1 cellular context compared by ENCODE assay signal in the genomic region with DNA sequence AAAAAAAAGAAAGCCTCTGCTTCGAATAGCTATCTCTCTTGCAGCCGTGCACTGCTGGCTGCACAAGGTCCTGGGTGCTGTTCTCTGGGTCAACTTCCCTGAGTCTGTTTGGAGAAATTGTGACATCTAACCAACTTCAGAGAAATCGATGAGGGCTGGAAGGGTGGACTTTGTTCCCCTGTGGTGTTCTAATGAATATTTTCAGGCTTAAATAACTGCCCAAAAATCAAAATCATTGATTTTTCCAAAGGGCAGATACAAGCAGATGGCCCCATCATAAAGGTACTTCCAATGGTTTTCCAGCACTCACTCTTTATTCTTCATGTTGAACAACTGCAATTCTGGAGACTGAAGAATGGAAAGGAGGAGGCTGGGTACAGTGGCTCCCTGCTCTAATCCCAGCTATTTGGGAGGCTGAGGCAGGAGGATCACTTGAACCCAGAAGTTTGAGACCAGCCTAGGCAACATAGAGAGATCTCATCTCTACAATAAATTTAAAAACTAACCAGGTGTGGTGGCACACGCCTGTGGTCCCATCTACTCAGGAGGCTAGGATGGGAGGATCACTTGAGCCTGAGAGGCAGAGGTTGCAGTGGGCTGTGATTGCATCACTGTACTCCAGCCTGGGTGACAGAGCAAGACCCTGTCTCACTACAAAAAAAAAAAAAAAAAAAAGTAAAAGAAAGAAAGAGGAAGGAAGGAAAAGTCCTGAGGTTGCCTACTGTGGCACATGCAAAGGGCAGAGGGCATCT.
TF ChIP-seq lines count a peak whose summit lies in the region.

No MANE protein-coding gene starts in this region.

TF ChIP-seq in HepG2, 621 proteins besides CTCF, POLR2A, EP300 and RAD21 (continued from another document and continues in another):
- TF ChIP-seq ZNF574 (CRISPR knock-in tag; IDR thresholded peaks at IDR 0.05) (peak; percentile 76), AGO1 (IDR thresholded peaks at IDR 0.05; ENCODE audit: low read depth, low read length, poor library complexity, severe bottlenecking) (no peak), MEF2D (CRISPR knock-in tag; IDR thresholded peaks at IDR 0.05) (peak; percentile 13; the same call in 1 of the 2 replicates), ZFP41 (CRISPR knock-in tag; IDR thresholded peaks at IDR 0.05; ENCODE audit: borderline replicate concordance) (no peak), ARHGAP35 (CRISPR knock-in tag; IDR thresholded peaks at IDR 0.05; ENCODE audit: borderline replicate concordance) (no peak), CEBPG (CRISPR knock-in tag; IDR thresholded peaks at IDR 0.05) (peak; percentile 91), ZHX1 (CRISPR knock-in tag; IDR thresholded peaks at IDR 0.05; ENCODE audit: low read depth) (no peak), ZNF580 (CRISPR knock-in tag; IDR thresholded peaks at IDR 0.05; ENCODE audit: borderline replicate concordance, low read depth) (0 out of 2 replicates have a peak, but pooled peaks have one; percentile 22), AKNA (CRISPR knock-in tag; IDR thresholded peaks at IDR 0.05; ENCODE audit: borderline replicate concordance) (peak; percentile 46; the same call in 1 of the 2 replicates), RELA (CRISPR knock-in tag; IDR thresholded peaks at IDR 0.05) (no peak), XBP1 (CRISPR knock-in tag; IDR thresholded peaks at IDR 0.05) (peak; percentile 78; the same call in 1 of the 2 replicates), MIER2 (CRISPR knock-in tag; IDR thresholded peaks at IDR 0.05) (peak; percentile 64; the same call in 1 of the 2 replicates), ZMYM2 (CRISPR knock-in tag; IDR thresholded peaks at IDR 0.05) (peak; percentile 76; the same call in 1 of the 2 replicates), KDM2A (CRISPR knock-in tag; IDR thresholded peaks at IDR 0.05; ENCODE audit: borderline replicate concordance, low read depth) (peak; percentile 51; the same call in 1 of the 2 replicates), CBX1 (IDR thresholded peaks at IDR 0.05; ENCODE audit: low read depth) (no peak), ZNF7 (CRISPR knock-in tag; IDR thresholded peaks at IDR 0.05) (no peak), RBFOX2 (IDR thresholded peaks at IDR 0.05; ENCODE audit: low read depth, low read length) (no peak), ZNF12 (CRISPR knock-in tag; IDR thresholded peaks at IDR 0.05) (peak; percentile 60; the same call in 1 of the 2 replicates), SAFB2 (CRISPR knock-in tag; IDR thresholded peaks at IDR 0.05; ENCODE audit: borderline replicate concordance, low read depth) (no peak), BCL3 (CRISPR knock-in tag; IDR thresholded peaks at IDR 0.05) (no peak), YY1 (IDR thresholded peaks at IDR 0.05; ENCODE audit: insufficient read depth, insufficient replicate concordance, low read depth, low read length) (no peak), ZNF629 (CRISPR knock-in tag; conservative IDR thresholded peaks at IDR 0.05) (peak; percentile 59), ZNF883 (CRISPR knock-in tag; IDR thresholded peaks at IDR 0.05; ENCODE audit: not compliant biosample characterization) (peak; percentile 18), MXI1 (IDR thresholded peaks at IDR 0.05; ENCODE audit: borderline replicate concordance, low read depth, low read length) (peak; percentile 53; the same call in 1 of the 3 replicates), SETDB1 (CRISPR knock-in tag; IDR thresholded peaks at IDR 0.05; ENCODE audit: borderline replicate concordance) (no peak), ESRRA (CRISPR knock-in tag; IDR thresholded peaks at IDR 0.05; ENCODE audit: low read depth) (peak; percentile 87; the same call in 1 of the 2 replicates), TEAD2 (CRISPR knock-in tag; IDR thresholded peaks at IDR 0.05) (no peak), SOX13 (IDR thresholded peaks at IDR 0.05) (peak; percentile 70), SOX13 (CRISPR knock-in tag; conservative IDR thresholded peaks at IDR 0.05 in 1 of 2, IDR thresholded peaks at IDR 0.05 in 1 of 2) (peak in 1 of 2 experiments; percentile 88; a peak in 2 of 4 replicates), ZNF20 (CRISPR knock-in tag; IDR thresholded peaks at IDR 0.05) (0 out of 2 replicates have a peak, but pooled peaks have one; percentile 53), ZNF44 (CRISPR knock-in tag; IDR thresholded peaks at IDR 0.05) (0 out of 2 replicates have a peak, but pooled peaks have one; percentile 58), ZNF275 (CRISPR knock-in tag; IDR thresholded peaks at IDR 0.05; ENCODE audit: borderline replicate concordance) (no peak)
- TF ChIP-seq, protein P1, sequence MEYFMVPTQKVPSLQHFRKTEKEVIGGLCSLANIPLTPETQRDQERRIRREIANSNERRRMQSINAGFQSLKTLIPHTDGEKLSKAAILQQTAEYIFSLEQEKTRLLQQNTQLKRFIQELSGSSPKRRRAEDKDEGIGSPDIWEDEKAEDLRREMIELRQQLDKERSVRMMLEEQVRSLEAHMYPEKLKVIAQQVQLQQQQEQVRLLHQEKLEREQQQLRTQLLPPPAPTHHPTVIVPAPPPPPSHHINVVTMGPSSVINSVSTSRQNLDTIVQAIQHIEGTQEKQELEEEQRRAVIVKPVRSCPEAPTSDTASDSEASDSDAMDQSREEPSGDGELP (IDR thresholded peaks at IDR 0.05; ENCODE audit: borderline replicate concordance, low read depth): peak; percentile 59; the same call in 1 of the 2 replicates
- TF ChIP-seq, protein P2, sequence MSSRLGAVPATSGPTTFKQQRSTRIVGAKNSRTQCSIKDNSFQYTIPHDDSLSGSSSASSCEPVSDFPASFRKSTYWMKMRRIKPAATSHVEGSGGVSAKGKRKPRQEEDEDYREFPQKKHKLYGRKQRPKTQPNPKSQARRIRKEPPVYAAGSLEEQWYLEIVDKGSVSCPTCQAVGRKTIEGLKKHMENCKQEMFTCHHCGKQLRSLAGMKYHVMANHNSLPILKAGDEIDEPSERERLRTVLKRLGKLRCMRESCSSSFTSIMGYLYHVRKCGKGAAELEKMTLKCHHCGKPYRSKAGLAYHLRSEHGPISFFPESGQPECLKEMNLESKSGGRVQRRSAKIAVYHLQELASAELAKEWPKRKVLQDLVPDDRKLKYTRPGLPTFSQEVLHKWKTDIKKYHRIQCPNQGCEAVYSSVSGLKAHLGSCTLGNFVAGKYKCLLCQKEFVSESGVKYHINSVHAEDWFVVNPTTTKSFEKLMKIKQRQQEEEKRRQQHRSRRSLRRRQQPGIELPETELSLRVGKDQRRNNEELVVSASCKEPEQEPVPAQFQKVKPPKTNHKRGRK (CRISPR knock-in tag; IDR thresholded peaks at IDR 0.05): 0 out of 2 replicates have a peak, but pooled peaks have one; percentile 10
- TF ChIP-seq, protein P3, sequence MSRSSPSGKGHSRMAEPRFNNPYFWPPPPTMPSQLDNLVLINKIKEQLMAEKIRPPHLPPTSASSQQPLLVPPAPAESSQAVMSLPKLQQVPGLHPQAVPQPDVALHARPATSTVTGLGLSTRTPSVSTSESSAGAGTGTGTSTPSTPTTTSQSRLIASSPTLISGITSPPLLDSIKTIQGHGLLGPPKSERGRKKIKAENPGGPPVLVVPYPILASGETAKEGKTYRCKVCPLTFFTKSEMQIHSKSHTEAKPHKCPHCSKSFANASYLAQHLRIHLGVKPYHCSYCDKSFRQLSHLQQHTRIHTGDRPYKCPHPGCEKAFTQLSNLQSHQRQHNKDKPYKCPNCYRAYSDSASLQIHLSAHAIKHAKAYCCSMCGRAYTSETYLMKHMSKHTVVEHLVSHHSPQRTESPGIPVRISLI (CRISPR knock-in tag; IDR thresholded peaks at IDR 0.05; ENCODE audit: borderline replicate concordance): 0 out of 2 replicates have a peak, but pooled peaks have one; percentile 21
- TF ChIP-seq, protein P4, sequence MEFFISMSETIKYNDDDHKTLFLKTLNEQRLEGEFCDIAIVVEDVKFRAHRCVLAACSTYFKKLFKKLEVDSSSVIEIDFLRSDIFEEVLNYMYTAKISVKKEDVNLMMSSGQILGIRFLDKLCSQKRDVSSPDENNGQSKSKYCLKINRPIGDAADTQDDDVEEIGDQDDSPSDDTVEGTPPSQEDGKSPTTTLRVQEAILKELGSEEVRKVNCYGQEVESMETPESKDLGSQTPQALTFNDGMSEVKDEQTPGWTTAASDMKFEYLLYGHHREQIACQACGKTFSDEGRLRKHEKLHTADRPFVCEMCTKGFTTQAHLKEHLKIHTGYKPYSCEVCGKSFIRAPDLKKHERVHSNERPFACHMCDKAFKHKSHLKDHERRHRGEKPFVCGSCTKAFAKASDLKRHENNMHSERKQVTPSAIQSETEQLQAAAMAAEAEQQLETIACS (CRISPR knock-in tag; IDR thresholded peaks at IDR 0.05): no peak
